In the genomic region with DNA sequence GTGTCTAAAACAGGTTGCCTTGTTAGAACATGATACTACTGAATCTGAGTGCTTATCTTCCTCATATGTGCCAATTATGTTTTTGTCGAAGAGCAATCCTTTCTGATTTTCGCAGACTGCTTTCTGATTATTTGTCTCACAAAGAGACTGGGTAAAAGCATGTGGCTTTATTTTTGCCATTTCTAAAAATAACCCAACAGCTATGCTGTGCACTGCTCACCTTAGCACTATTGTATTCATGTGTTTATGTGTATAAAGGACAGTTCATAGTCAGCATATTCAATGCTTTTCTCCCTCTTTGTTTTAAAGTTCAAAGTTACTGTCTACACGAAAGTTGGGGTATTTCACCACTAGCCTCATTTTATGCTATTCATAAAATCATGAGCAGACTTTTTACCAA, we compare ENCODE assay signal across 23 cellular contexts.
"Had no signal": no experiment of that assay in that cellular context is flagged by ENCODE, and none has a peak within 500 bp of the region (broad histone marks: within the 10 kb centered on the region; RNA-seq: fewer than 3 reads in every experiment).

No MANE protein-coding gene starts in this region.

- H3K9ac ChIP-seq: SK-N-SH had no signal

- H3K27me3 ChIP-seq: adrenal gland, SJCRH30 had no signal

- DNase-seq: activated CD4-positive, alpha-beta T cell treated with anti-CD3 and anti-CD28 coated beads for 48 hours; activated CD4-positive, alpha-beta T cell treated with anti-CD3 and anti-CD28 coated beads, Interleukin-2, amount 50 U/mL, for 4 hours; activated CD4-positive, CD25-positive, alpha-beta regulatory T cell treated with anti-CD3 and anti-CD28 coated beads, Interleukin-2, amount 50 U/mL, for 72 hours; activated CD8-positive, alpha-beta memory T cell treated with anti-CD3 and anti-CD28 coated beads, Interleukin-2, amount 50 U/mL, for 48 hours; activated CD8-positive, alpha-beta T cell treated with anti-CD3 and anti-CD28 coated beads, Interleukin-2, amount 10 ng/mL, durations not matched to agents 7 days and 5 days; activated naive CD4-positive, alpha-beta T cell treated with anti-CD3 and anti-CD28 coated beads, Interleukin-2, amount 50 U/mL, for 16 hours; activated naive CD8-positive, alpha-beta T cell treated with anti-CD3 and anti-CD28 coated beads, Interleukin-2, amount 10 ng/mL, durations not matched to agents 7 days and 5 days; activated T-cell treated with anti-CD3 and anti-CD28 coated beads, Interleukin-2, amount 50 U/mL, for 1 hour; adrenal gland; anterior cingulate cortex; central memory CD4-positive, alpha-beta T cell; Karpas-422; NCI-H1105 treated with DMSO at 0.1 percent for 48 hours; NCI-H1436 treated with DMSO at 0.1 percent for 48 hours; NCI-H187; NCI-H2081; NCI-H2171 treated with DMSO at 0.1 percent for 48 hours; NCI-H510A treated with DMSO at 0.1 percent for 48 hours; NCI-H69; SJCRH30; SK-N-SH; T-helper 9 cell had no signal

- H3K4me2 ChIP-seq: SK-N-SH had no signal

- H3K4me1 ChIP-seq: SJCRH30 had no signal

- H3K27ac ChIP-seq: adrenal gland, SJCRH30 had no signal

- H3K36me3 ChIP-seq: adrenal gland, SJCRH30 had no signal

- H3K4me3 ChIP-seq: adrenal gland, SJCRH30 had no signal

- H3K9me3 ChIP-seq: adrenal gland, SJCRH30, SK-N-SH had no signal

- ATAC-seq: activated CD8-positive, alpha-beta T cell treated with anti-CD3 and anti-CD28 coated beads, Interleukin-2, amount 10 ng/mL, durations not matched to agents 7 days and 5 days; WTC11 had no signal
